Comparison of ENCODE assay signal across 9 cellular contexts in genomic region chr1:150072959-150073358, GRCh38. TPM values are rescaled to one million over a fixed set of nuclear protein-coding genes. Genes with fewer than 3 reads are reported as not detected.
DNase-seq lines count a peak whose midpoint lies in the region; ATAC-seq and TF ChIP-seq lines count a peak whose summit lies in the region.
"Had no signal": no experiment of that assay in that cellular context is flagged by ENCODE, and none has a peak within 500 bp of the region (broad histone marks: within the 10 kb centered on the region; RNA-seq: fewer than 3 reads in every experiment).

No MANE protein-coding gene starts in this region.

- H3K36me3 Mint-ChIP-seq in type B pancreatic cell, result peaks cover 27% of the 10 kb centered on the region

- H3K36me3 ChIP-seq in A673 (ENCODE audit: insufficient read depth, low read length, poor library complexity, severe bottlenecking), result peaks cover 31% of the 10 kb centered on the region
- H3K36me3 ChIP-seq in Panc1 (ENCODE audit: control insufficient read depth, insufficient read depth, low read length), result peaks cover 30% of the 10 kb centered on the region

- H3K27me3 Mint-ChIP-seq in type B pancreatic cell, result no peaks in the 10 kb centered on the region
- H3K27me3 Mint-ChIP-seq: dendritic cell treated with granulocyte-macrophage colony-stimulating factor and Interleukin-4, amounts not matched to agents 40 ng/mL and 50 ng/mL, for 4 days had no signal

- no peak overlapping the region for H3K4me3 ChIP-seq in A673 (ENCODE audit: low read depth, low read length, poor library complexity, severe bottlenecking)
- no peak overlapping the region for H3K4me3 ChIP-seq in GM12864 (ENCODE audit: low read depth, low read length)
- no peak overlapping the region for H3K4me3 ChIP-seq in Panc1 (ENCODE audit: low read depth in 2 of 2, low read length in 2 of 2)

- in situ Hi-C loops in Panc1 (cut with HindIII; ENCODE audit: low pct_unique_long_range_greater_than_20kb, low sequenced_read_pairs), result no loop called here

- H3K4me3 Mint-ChIP-seq in type B pancreatic cell, result no peak overlapping the region
- H3K4me3 Mint-ChIP-seq: dendritic cell treated with granulocyte-macrophage colony-stimulating factor and Interleukin-4, amounts not matched to agents 40 ng/mL and 50 ng/mL, for 4 days had no signal

- no peaks in the 10 kb centered on the region for H3K9me3 Mint-ChIP-seq in type B pancreatic cell
- H3K9me3 Mint-ChIP-seq: dendritic cell treated with granulocyte-macrophage colony-stimulating factor and Interleukin-4, amounts not matched to agents 40 ng/mL and 50 ng/mL, for 4 days had no signal

- POLR2A ChIA-PET in A673 (lab: Charles Lee; ENCODE audit: low non-redundant PET) (interaction anchor here (0.7 kb wide), 1 partner anchor 96 kb away, joined by 4 read pairs; no protein-coding TSS in a partner anchor), Panc1 (lab: Charles Lee) (no interaction called here)

- H3K4me1 ChIP-seq in A673 (ENCODE audit: insufficient read depth, low read length, poor library complexity, severe bottlenecking), result peaks cover 11% of the 10 kb centered on the region
- no peaks in the 10 kb centered on the region for H3K4me1 ChIP-seq in Panc1 (ENCODE audit: control insufficient read depth, insufficient read depth, low read length)

- H3K27me3 ChIP-seq in A673 (replicated peaks; ENCODE audit: insufficient read depth, low read depth, low read length, poor library complexity) (no peaks in the 10 kb centered on the region), Panc1 (ENCODE audit: control insufficient read depth, insufficient read depth, low read length) (no peaks in the 10 kb centered on the region)

- no TSS peak for BruUV-seq in A673 (replicated peaks; lab: Mats Ljungman, UMichigan)
- no TSS peak for BruUV-seq in Panc1 (replicated peaks; lab: Mats Ljungman, UMichigan)

- H3K4me1 Mint-ChIP-seq in type B pancreatic cell (ENCODE audit: unreplicated experiment), result peaks cover 12% of the 10 kb centered on the region

- H3K9me3 ChIP-seq in A673 (ENCODE audit: low read depth, low read length, poor library complexity, severe bottlenecking) (no peaks in the 10 kb centered on the region), Panc1 (ENCODE audit: control insufficient read depth, insufficient read depth, low read depth, low read length) (no peaks in the 10 kb centered on the region)

- intact Hi-C loops in A673 (cut with micrococcal nuclease; ENCODE audit: unreplicated experiment) (loop anchor here (1.0 to 5.0 kb wide), 2 partner anchors 93 to 114 kb away; no protein-coding TSS in a partner anchor), Panc1 (cut with micrococcal nuclease; ENCODE audit: unreplicated experiment) (loop anchor here (1.0 to 5.0 kb wide), 2 partner anchors 96 to 114 kb away; no protein-coding TSS in a partner anchor)

- DNase-seq in A673 (ENCODE audit: low spot score), result peak; percentile 54
- DNase-seq in GM12864 (ENCODE audit: low read depth), result no peak
- DNase-seq in Panc1 (ENCODE audit: low read depth, low spot score), result no peak
- DNase-seq in fibroblast of peridontal ligament (ENCODE audit: extremely low read depth), result peak; percentile 74
- DNase-seq in type B pancreatic cell (ENCODE audit: extremely low spot score, unreplicated experiment), result no peak
- DNase-seq in HPDE6-E6E7 (ENCODE audit: extremely low spot score), result no peak
- DNase-seq in activated CD4-positive, alpha-beta T cell treated with anti-CD3 and anti-CD28 coated beads, Interleukin-2, amount 50 U/mL, for 1 hour, result no peak

- H3K27ac ChIP-seq in A673 (ENCODE audit: low read depth, low read length, poor library complexity, severe bottlenecking), result no peak overlapping the region
- H3K27ac ChIP-seq in Panc1 (ENCODE audit: low read length), result no peak overlapping the region

- peak; percentile 69 for TF ChIP-seq CTCF in A673 (conservative IDR thresholded peaks at IDR 0.05; ENCODE audit: low read depth, low read length)
- peak; percentile 34 for TF ChIP-seq CTCF in GM12864 (IDR thresholded peaks at IDR 0.05; ENCODE audit: low read depth, low read length, missing control alignments)
- TF ChIP-seq CTCF in Panc1 (IDR thresholded peaks at IDR 0.05), result peak; percentile 40; the same call in 1 of the 2 replicates
- peak; percentile 40 for TF ChIP-seq CTCF in type B pancreatic cell (conservative IDR thresholded peaks at IDR 0.05)

- CTCF ChIA-PET in A673 (lab: Charles Lee) (interaction anchor here (0.6 to 2.0 kb wide), 5 partner anchors 72 to 114 kb away, joined by 3 to 32 read pairs (median 14); partner anchors contain the start of gene PLEKHO1), Panc1 (lab: Charles Lee) (interaction anchor here (0.7 to 1.4 kb wide), 3 partner anchors 89 to 114 kb away, joined by 3 to 11 read pairs (median 4); no protein-coding TSS in a partner anchor)

- H3K27ac Mint-ChIP-seq in type B pancreatic cell, result no peak overlapping the region

- ATAC-seq in Panc1 (peak; percentile 53; the same call in 1 of the 2 replicates), GM19328 (IDR thresholded peaks at IDR 0.05; ENCODE audit: unreplicated experiment) (no peak)

RNA-seq across cellular contexts. Expression of gene VPS45, which starts 5.4 kb away (rescaled TPM):
- total RNA-seq in A673 (2021) (50.3 and 51.3 TPM in 2 replicates), Panc1 (2021; ENCODE audit: unreplicated experiment) (24.9 TPM), type B pancreatic cell (ENCODE audit: low replicate concordance) (25.9 and 41.5 TPM in 2 replicates)
- polyA plus RNA-seq in Panc1 (2012; ENCODE audit: insufficient read length), result 14.6 TPM

Comparison
In these comparisons a context has a peak if more than half of its experiments do, and no peak if none do; other contexts are left out.
1. DNase-seq: peak in A673 (single experiment) and fibroblast of peridontal ligament (single experiment); none in GM12864 (single experiment), Panc1 (single experiment), type B pancreatic cell (single experiment), HPDE6-E6E7 (single experiment) and activated CD4-positive, alpha-beta T cell treated with anti-CD3 and anti-CD28 coated beads, Interleukin-2, amount 50 U/mL, for 1 hour (single experiment).
2. Peak in every context shown above with its lines, with median percentiles within 50 percentile points of each other: CTCF ChIP-seq.